9 cellular contexts compared by ENCODE assay signal in genomic region chr19:10855879-10856522, GRCh38. TPM values are rescaled to one million over a fixed set of nuclear protein-coding genes. Genes with fewer than 3 reads are reported as not detected.
DNase-seq lines count a peak whose midpoint lies in the region; ATAC-seq and TF ChIP-seq lines count a peak whose summit lies in the region.
"Had no signal": no experiment of that assay in that cellular context is flagged by ENCODE, and none has a peak within 500 bp of the region (broad histone marks: within the 10 kb centered on the region; RNA-seq: fewer than 3 reads in every experiment).

No MANE protein-coding gene starts in this region.

- H3K4me3 Mint-ChIP-seq in stimulated activated naive CD8-positive, alpha-beta T cell treated with anti-CD3 and anti-CD28 coated beads, Interleukin-15, amount 100 ng/mL, for 72 hours, result no peak overlapping the region

- TF ChIP-seq CTCF in OCI-LY1 (IDR thresholded peaks at IDR 0.05; ENCODE audit: low read length), result peak; percentile 73
- peak; percentile 59 for TF ChIP-seq CTCF in epithelial cell of proximal tubule (conservative IDR thresholded peaks at IDR 0.05; ENCODE audit: low read depth, low read length)

- no peak overlapping the region for H3K27ac Mint-ChIP-seq in activated naive CD4-positive, alpha-beta T cell treated with anti-CD3 and anti-CD28 coated beads, Interleukin-2, amount 50 U/mL, for 72 hours
- no peak overlapping the region for H3K27ac Mint-ChIP-seq in stimulated activated naive CD8-positive, alpha-beta T cell treated with anti-CD3 and anti-CD28 coated beads, Interleukin-15, amount 100 ng/mL, for 72 hours

- DNase-seq in activated naive CD4-positive, alpha-beta T cell treated with anti-CD3 and anti-CD28 coated beads, Interleukin-2, amount 50 U/mL, for 72 hours (ENCODE audit: low spot score in 2 of 2), result no peak
- DNase-seq in activated naive CD4-positive, alpha-beta T cell (lab: John Stamatoyannopoulos, UW), result no peak
- no peak for DNase-seq in epithelial cell of proximal tubule (ENCODE audit: low read depth)
- DNase-seq in stimulated activated naive CD8-positive, alpha-beta T cell treated with anti-CD3 and anti-CD28 coated beads, Interleukin-15, amount 100 ng/mL, for 72 hours, result no peak
- no peak for DNase-seq in SHP77 treated with DMSO at 0.1 percent for 48 hours (lab: John Stamatoyannopoulos, UW)
- DNase-seq: NCI-H1694 had no signal

- H3K79me2 ChIP-seq in OCI-LY1 (ENCODE audit: insufficient read depth, low read length), result no peaks in the 10 kb centered on the region

- H3K4me3 ChIP-seq in OCI-LY1 (ENCODE audit: low read depth, low read length, poor library complexity, severe bottlenecking) (no peak overlapping the region), epithelial cell of proximal tubule (ENCODE audit: low read depth, low read length) (no peak overlapping the region)

- no peaks in the 10 kb centered on the region for H3K36me3 ChIP-seq in OCI-LY1 (ENCODE audit: insufficient read depth, low read length)

- no peak overlapping the region for H3K9ac ChIP-seq in OCI-LY1 (ENCODE audit: low read length)

- no peaks in the 10 kb centered on the region for H3K9me2 ChIP-seq in OCI-LY1 (ENCODE audit: low read depth, low read length)

- ATAC-seq in activated naive CD4-positive, alpha-beta T cell treated with anti-CD3 and anti-CD28 coated beads, Interleukin-2, amount 50 U/mL, for 72 hours, result peak; percentile 45 to 48
- peak; percentile 54 for ATAC-seq in stimulated activated naive CD8-positive, alpha-beta T cell treated with anti-CD3 and anti-CD28 coated beads, Interleukin-15, amount 100 ng/mL, for 72 hours
- no peak for ATAC-seq in HG03280 (IDR thresholded peaks at IDR 0.05; ENCODE audit: unreplicated experiment)
- ATAC-seq in GM21360 (IDR thresholded peaks at IDR 0.05; ENCODE audit: unreplicated experiment), result no peak

- no peaks in the 10 kb centered on the region for H4K20me1 ChIP-seq in OCI-LY1 (ENCODE audit: insufficient read depth, low read length)

- no peaks in the 10 kb centered on the region for H3K9me3 Mint-ChIP-seq in activated naive CD4-positive, alpha-beta T cell treated with anti-CD3 and anti-CD28 coated beads, Interleukin-2, amount 50 U/mL, for 72 hours
- no peaks in the 10 kb centered on the region for H3K9me3 Mint-ChIP-seq in stimulated activated naive CD8-positive, alpha-beta T cell treated with anti-CD3 and anti-CD28 coated beads, Interleukin-15, amount 100 ng/mL, for 72 hours

- H3K27me3 Mint-ChIP-seq in stimulated activated naive CD8-positive, alpha-beta T cell treated with anti-CD3 and anti-CD28 coated beads, Interleukin-15, amount 100 ng/mL, for 72 hours, result no peaks in the 10 kb centered on the region

- no peaks in the 10 kb centered on the region for H3K4me1 Mint-ChIP-seq in stimulated activated naive CD8-positive, alpha-beta T cell treated with anti-CD3 and anti-CD28 coated beads, Interleukin-15, amount 100 ng/mL, for 72 hours

- no peaks in the 10 kb centered on the region for H3K9me3 ChIP-seq in OCI-LY1 (ENCODE audit: low read length)

- no peaks in the 10 kb centered on the region for H3F3A ChIP-seq in OCI-LY1 (ENCODE audit: insufficient read depth, low read length)

- no peaks in the 10 kb centered on the region for H3K36me3 Mint-ChIP-seq in activated naive CD4-positive, alpha-beta T cell treated with anti-CD3 and anti-CD28 coated beads, Interleukin-2, amount 50 U/mL, for 72 hours

- H3K4me1 ChIP-seq in OCI-LY1 (ENCODE audit: insufficient read depth, low read length, severe bottlenecking), result no peaks in the 10 kb centered on the region

- H2AFZ ChIP-seq in OCI-LY1 (ENCODE audit: low read length), result no peak overlapping the region

- H3K27ac ChIP-seq in OCI-LY1 (ENCODE audit: low read depth, low read length, poor library complexity, severe bottlenecking), result no peak overlapping the region

- no peak overlapping the region for H3K4me2 ChIP-seq in OCI-LY1 (ENCODE audit: low read length)

- no peaks in the 10 kb centered on the region for H3K27me3 ChIP-seq in OCI-LY1 (ENCODE audit: insufficient read depth, low read length)

RNA-seq across cellular contexts. Expression of gene C19orf38, which starts 7.8 kb away (rescaled TPM):
- total RNA-seq in activated naive CD4-positive, alpha-beta T cell treated with anti-CD3 and anti-CD28 coated beads, Interleukin-2, amount 50 U/mL, for 72 hours, result 1 to 10 TPM; 3.5 to 6.4 TPM
- 0.72 TPM in 1 of 2 replicates, not detected in the other for total RNA-seq in epithelial cell of proximal tubule

RNA-seq across cellular contexts. Expression of gene CARM1, which starts 15.4 kb away (rescaled TPM):
- 10 to 100 TPM; 46.4 to 73.6 TPM for total RNA-seq in activated naive CD4-positive, alpha-beta T cell treated with anti-CD3 and anti-CD28 coated beads, Interleukin-2, amount 50 U/mL, for 72 hours
- total RNA-seq in epithelial cell of proximal tubule, result 29.3 and 39.4 TPM in 2 replicates

RNA-seq across cellular contexts. Expression of gene TMED1, which starts 20.0 kb away (rescaled TPM):
- 10 to 100 TPM in 1 of 2 donors, 1 to 10 TPM in 1; 9.7 to 15.0 TPM for total RNA-seq in activated naive CD4-positive, alpha-beta T cell treated with anti-CD3 and anti-CD28 coated beads, Interleukin-2, amount 50 U/mL, for 72 hours
- total RNA-seq in epithelial cell of proximal tubule, result 57.3 and 64.8 TPM in 2 replicates

Comparison
In these comparisons a context has a peak if more than half of its experiments do, and no peak if none do; other contexts are left out.
1. ATAC-seq: peak in activated naive CD4-positive, alpha-beta T cell treated with anti-CD3 and anti-CD28 coated beads, Interleukin-2, amount 50 U/mL, for 72 hours (2 of 2) and stimulated activated naive CD8-positive, alpha-beta T cell treated with anti-CD3 and anti-CD28 coated beads, Interleukin-15, amount 100 ng/mL, for 72 hours (single experiment); none in HG03280 (single experiment) and GM21360 (single experiment).